ENCODE assay signal across 22 cellular contexts in genomic region chr3:106097817-106098410, GRCh38.
"Had no signal": no experiment of that assay in that cellular context is flagged by ENCODE, and none has a peak within 500 bp of the region (broad histone marks: within the 10 kb centered on the region; RNA-seq: fewer than 3 reads in every experiment).

No MANE protein-coding gene starts in this region.

- H3K27me3 ChIP-seq: dorsolateral prefrontal cortex, tibial nerve had no signal

- H3K27me3 Mint-ChIP-seq: activated B cell treated with CpG ODN at 0.5 μM for 24 hours; activated CD8-positive, alpha-beta T cell treated with anti-CD3 and anti-CD28 coated beads for 36 hours; activated naive CD8-positive, alpha-beta T cell; progenitor cell of endocrine pancreas had no signal

- H3K4me1 ChIP-seq: tibial nerve had no signal

- FAIRE-seq: bronchial epithelial cell, frontal cortex, small intestine, TTC549 had no signal

- DNase-seq: activated B cell treated with CpG ODN at 0.5 μM for 24 hours; activated CD4-positive, alpha-beta T cell treated with anti-CD3 and anti-CD28 coated beads for 48 hours; activated CD8-positive, alpha-beta T cell treated with anti-CD3 and anti-CD28 coated beads for 36 hours; activated effector memory CD4-positive, alpha-beta T cell treated with anti-CD3 and anti-CD28 coated beads, Interleukin-2, amount 50 U/mL, for 16 hours; activated T-cell treated with anti-CD3 and anti-CD28 coated beads, Interleukin-2, amount 50 U/mL, for 4 hours; aorta; dorsolateral prefrontal cortex; head of caudate nucleus; immature natural killer cell; left cardiac atrium; natural killer cell; right cardiac atrium; small intestine; stimulated activated CD4-positive, alpha-beta T cell treated with anti-CD3 and anti-CD28 coated beads, Interleukin-4, amount 100 ng/mL, for 24 hours; stimulated activated naive CD4-positive, alpha-beta T cell; SW 1271 had no signal

- H3K27ac Mint-ChIP-seq: activated B cell treated with CpG ODN at 0.5 μM for 24 hours; activated CD8-positive, alpha-beta T cell treated with anti-CD3 and anti-CD28 coated beads for 36 hours; activated naive CD8-positive, alpha-beta T cell; immature natural killer cell; natural killer cell; progenitor cell of endocrine pancreas had no signal

- H3K4me3 ChIP-seq: dorsolateral prefrontal cortex, tibial nerve had no signal

- H3K27ac ChIP-seq: dorsolateral prefrontal cortex, tibial nerve had no signal

- H3K4me1 Mint-ChIP-seq: activated B cell treated with CpG ODN at 0.5 μM for 24 hours, immature natural killer cell, natural killer cell had no signal

- H3K4me3 Mint-ChIP-seq: activated B cell treated with CpG ODN at 0.5 μM for 24 hours; activated CD8-positive, alpha-beta T cell treated with anti-CD3 and anti-CD28 coated beads for 36 hours; activated naive CD8-positive, alpha-beta T cell; activated T-cell treated with anti-CD3 and anti-CD28 coated beads, Interleukin-2, amount 50 U/mL, for 4 hours; immature natural killer cell; natural killer cell had no signal

- H3K36me3 ChIP-seq: tibial nerve had no signal
